In the genomic region with DNA sequence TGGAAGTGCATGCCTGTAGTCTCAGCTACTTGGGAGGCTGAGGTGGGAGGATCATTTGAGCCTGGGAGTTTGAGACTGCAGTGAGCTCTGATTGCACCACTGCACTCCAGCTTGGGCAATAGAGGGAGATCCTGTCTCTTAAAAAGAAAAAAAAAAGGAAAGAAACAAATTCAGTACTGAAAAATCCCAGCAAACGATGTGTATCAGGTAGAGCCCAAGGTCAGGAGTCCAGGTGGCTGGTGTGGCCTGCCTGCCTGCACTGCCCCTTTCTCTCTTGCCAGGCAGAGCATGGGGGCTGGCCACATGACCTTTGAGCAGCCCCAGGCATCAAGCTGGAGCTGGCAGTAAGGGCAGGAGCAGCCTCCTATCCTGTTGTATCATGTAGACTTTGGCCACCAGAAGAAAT, we compare ENCODE assay signal across 1 cellular context.
TF ChIP-seq lines count a peak whose summit lies in the region.

No MANE protein-coding gene starts in this region.

TF ChIP-seq in H1, 55 proteins besides CTCF, POLR2A, EP300 and RAD21:
- TF ChIP-seq YY1 (IDR thresholded peaks at IDR 0.05; ENCODE audit: low read depth, low read length) (no peak), SIX5 (IDR thresholded peaks at IDR 0.05; ENCODE audit: low read depth, low read length) (no peak), EGR1 (IDR thresholded peaks at IDR 0.05; ENCODE audit: borderline replicate concordance, low read depth, low read length) (no peak), HDAC2 (IDR thresholded peaks at IDR 0.05; ENCODE audit: borderline replicate concordance in 1 of 2, low read depth in 2 of 2, low read length in 2 of 2) (no peak), TAF1 (IDR thresholded peaks at IDR 0.05; ENCODE audit: low read depth, low read length) (no peak), CBX5 (IDR thresholded peaks at IDR 0.05; ENCODE audit: low read depth, low read length) (no peak), KDM4A (IDR thresholded peaks at IDR 0.05; ENCODE audit: low read depth, low read length, severe bottlenecking) (no peak)
- TF ChIP-seq, protein P1, sequence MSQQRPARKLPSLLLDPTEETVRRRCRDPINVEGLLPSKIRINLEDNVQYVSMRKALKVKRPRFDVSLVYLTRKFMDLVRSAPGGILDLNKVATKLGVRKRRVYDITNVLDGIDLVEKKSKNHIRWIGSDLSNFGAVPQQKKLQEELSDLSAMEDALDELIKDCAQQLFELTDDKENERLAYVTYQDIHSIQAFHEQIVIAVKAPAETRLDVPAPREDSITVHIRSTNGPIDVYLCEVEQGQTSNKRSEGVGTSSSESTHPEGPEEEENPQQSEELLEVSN (IDR thresholded peaks at IDR 0.05) = no peak
